In genomic region chr4:99893991-99894981, GRCh38 we compare ENCODE assay signal across 8 cellular contexts. TPM values are rescaled to one million over a fixed set of nuclear protein-coding genes. Genes with fewer than 3 reads are reported as not detected.
DNase-seq lines count a peak whose midpoint lies in the region; ATAC-seq, FAIRE-seq and TF ChIP-seq lines count a peak whose summit lies in the region.

Gene LAMTOR3, minus strand, starts transcription at chr4:99894427. Its CDS starts 464 bp downstream, at chr4:99893963.

- peak within 1 kb of the TSS; percentile 85 for H2AFZ ChIP-seq in astrocyte (ENCODE audit: low read depth, low read length)

- peak; percentile 20 to 38 for TF ChIP-seq POLR2A in uterus (IDR thresholded peaks at IDR 0.05)

- H3K4me1 Mint-ChIP-seq in astrocyte (ENCODE audit: low read depth, unreplicated experiment): peaks cover 17% of the 10 kb centered on the region

- no peaks in the 10 kb centered on the region for H3K36me3 Mint-ChIP-seq in astrocyte (ENCODE audit: low read depth, unreplicated experiment)

- TF ChIP-seq CTCF in astrocyte (IDR thresholded peaks at IDR 0.05; ENCODE audit: insufficient read depth, low read depth, low read length) (no peak), uterus (IDR thresholded peaks at IDR 0.05) (peak in 2 of 4 experiments; percentile 0 to 17)

- H4K20me1 ChIP-seq in astrocyte (ENCODE audit: insufficient read depth, low read length): no peaks in the 10 kb centered on the region

- peak; percentile 78 for FAIRE-seq in astrocyte (lab: Jason Lieb, UNC)

- H3K4me3 ChIP-seq in astrocyte (ENCODE audit: insufficient read depth, low read depth, low read length) (peak within 1 kb of the TSS; percentile 92), uterus (peak within 1 kb of the TSS; percentile 87 to 93)

- no peaks in the 10 kb centered on the region for H3K9me3 Mint-ChIP-seq in astrocyte (ENCODE audit: unreplicated experiment)

- H3K36me3 ChIP-seq in astrocyte (ENCODE audit: insufficient read depth, low read length): peaks cover 8% of the 10 kb centered on the region
- no peaks in the 10 kb centered on the region for H3K36me3 ChIP-seq in uterus

- H3K4me2 ChIP-seq in astrocyte (ENCODE audit: low read length): peak within 1 kb of the TSS; percentile 93

- H3K27ac ChIP-seq in astrocyte (ENCODE audit: low read depth, low read length): peak within 1 kb of the TSS; percentile 92
- peak within 1 kb of the TSS; percentile 85 to 86 for H3K27ac ChIP-seq in uterus

- peaks cover 50% of the 10 kb centered on the region for H3K79me2 ChIP-seq in astrocyte (ENCODE audit: insufficient read depth, low read length)

- H3K4me3 Mint-ChIP-seq in astrocyte (ENCODE audit: unreplicated experiment): peak within 1 kb of the TSS; percentile 98

- H3K9ac ChIP-seq in astrocyte (ENCODE audit: low read length): peak within 1 kb of the TSS; percentile 93

- ATAC-seq in GM18508 (IDR thresholded peaks at IDR 0.05; ENCODE audit: insufficient read depth, unreplicated experiment) (peak; percentile 98), HG02981 (IDR thresholded peaks at IDR 0.05; ENCODE audit: unreplicated experiment) (peak; percentile 100)

- no peaks in the 10 kb centered on the region for H3K9me3 ChIP-seq in astrocyte (ENCODE audit: insufficient read depth, low read depth, low read length)
- no peaks in the 10 kb centered on the region for H3K9me3 ChIP-seq in uterus

- peaks cover 5% of the 10 kb centered on the region for H3K4me1 ChIP-seq in astrocyte (ENCODE audit: insufficient read depth, low read length)
- no peaks in the 10 kb centered on the region for H3K4me1 ChIP-seq in uterus

- intact Hi-C loops in uterus (cut with DNase I; ENCODE audit: low total_unique reads): loop anchor here (10.0 kb wide), 1 partner anchor 51 kb away; the partner anchor contains the start of gene DNAJB14

- H3K27me3 Mint-ChIP-seq in astrocyte (ENCODE audit: low read depth, unreplicated experiment): no peaks in the 10 kb centered on the region

- peak; percentile 48 for DNase-seq in NCI-H2029 treated with DMSO at 0.1 percent for 48 hours (lab: John Stamatoyannopoulos, UW)
- peak; percentile 87 for DNase-seq in T-helper 22 cell (ENCODE audit: low read depth)
- DNase-seq in astrocyte (ENCODE audit: low read depth): peak; percentile 78
- peak; percentile 85 for DNase-seq in hepatic stellate cell (ENCODE audit: low spot score)
- DNase-seq in putamen (ENCODE audit: low spot score): peak; percentile 94
- peak; percentile 89 for DNase-seq in uterus

- peak within 1 kb of the TSS; percentile 95 for H3K27ac Mint-ChIP-seq in astrocyte (ENCODE audit: unreplicated experiment)

- H3K27me3 ChIP-seq in astrocyte (ENCODE audit: insufficient read depth, low read length) (no peaks in the 10 kb centered on the region), uterus (no peaks in the 10 kb centered on the region)

RNA-seq across cellular contexts. Expression of gene LAMTOR3, which starts in this region (rescaled TPM):
- 49.6 and 53.9 TPM in 2 replicates for total RNA-seq in astrocyte
- total RNA-seq in uterus: 10 to 100 TPM; 37.9 to 87.0 (median 40.3) TPM

Comparison
In these comparisons a context has a peak if more than half of its experiments do, and no peak if none do; other contexts are left out.
1. Peak in every context shown above with its lines: DNase-seq, ATAC-seq, H3K4me3 ChIP-seq and H3K27ac ChIP-seq.